ENCODE assay signal across 1 cellular context in the genomic region with DNA sequence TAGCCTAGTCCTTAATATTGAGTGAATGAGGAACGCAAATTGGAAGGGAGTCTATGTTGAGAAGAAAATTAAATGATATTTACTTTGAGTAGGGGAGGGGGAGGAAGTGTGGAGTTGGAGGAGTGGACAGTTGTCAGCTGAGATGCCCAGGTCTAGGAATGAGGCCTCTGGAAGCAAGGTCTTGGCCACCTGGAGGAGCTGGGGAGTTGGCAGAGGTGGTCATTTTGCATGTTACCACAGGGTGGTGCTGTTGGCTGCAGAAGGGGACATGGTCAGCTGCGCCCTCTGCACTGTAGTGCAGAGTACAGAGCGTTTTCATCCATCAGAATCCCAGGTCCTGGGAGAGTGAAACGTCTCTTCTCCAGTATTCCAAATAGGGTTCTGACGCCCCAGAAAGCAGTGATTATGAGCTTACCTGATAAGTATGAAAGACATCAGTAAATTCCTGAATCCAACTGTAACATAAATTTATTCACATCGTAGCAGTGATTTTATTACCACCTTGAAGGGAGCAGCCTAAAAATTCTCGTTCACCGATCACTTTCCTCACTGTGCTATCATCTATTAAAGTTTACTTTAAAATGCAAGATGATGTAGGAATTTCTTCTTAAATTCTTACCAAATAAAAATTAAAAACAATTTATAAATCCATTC.
A peak's percentile ranks its signal among the peaks of the same experiment; 100 is the strongest.
TF ChIP-seq lines count a peak whose summit lies in the region.

No MANE protein-coding gene starts in this region.

TF ChIP-seq in endothelial cell of umbilical vein, 7 proteins besides CTCF, POLR2A, EP300 and RAD21:
- TF ChIP-seq, protein P1, sequence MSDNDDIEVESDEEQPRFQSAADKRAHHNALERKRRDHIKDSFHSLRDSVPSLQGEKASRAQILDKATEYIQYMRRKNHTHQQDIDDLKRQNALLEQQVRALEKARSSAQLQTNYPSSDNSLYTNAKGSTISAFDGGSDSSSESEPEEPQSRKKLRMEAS (IDR thresholded peaks at IDR 0.05; ENCODE audit: insufficient read depth, insufficient read length), result peak; percentile 7
- no peak for TF ChIP-seq POLR2AphosphoS5 (IDR thresholded peaks at IDR 0.05; ENCODE audit: insufficient read depth, low read depth, low read length)
